Comparison of ENCODE assay signal across 8 cellular contexts in the genomic region with DNA sequence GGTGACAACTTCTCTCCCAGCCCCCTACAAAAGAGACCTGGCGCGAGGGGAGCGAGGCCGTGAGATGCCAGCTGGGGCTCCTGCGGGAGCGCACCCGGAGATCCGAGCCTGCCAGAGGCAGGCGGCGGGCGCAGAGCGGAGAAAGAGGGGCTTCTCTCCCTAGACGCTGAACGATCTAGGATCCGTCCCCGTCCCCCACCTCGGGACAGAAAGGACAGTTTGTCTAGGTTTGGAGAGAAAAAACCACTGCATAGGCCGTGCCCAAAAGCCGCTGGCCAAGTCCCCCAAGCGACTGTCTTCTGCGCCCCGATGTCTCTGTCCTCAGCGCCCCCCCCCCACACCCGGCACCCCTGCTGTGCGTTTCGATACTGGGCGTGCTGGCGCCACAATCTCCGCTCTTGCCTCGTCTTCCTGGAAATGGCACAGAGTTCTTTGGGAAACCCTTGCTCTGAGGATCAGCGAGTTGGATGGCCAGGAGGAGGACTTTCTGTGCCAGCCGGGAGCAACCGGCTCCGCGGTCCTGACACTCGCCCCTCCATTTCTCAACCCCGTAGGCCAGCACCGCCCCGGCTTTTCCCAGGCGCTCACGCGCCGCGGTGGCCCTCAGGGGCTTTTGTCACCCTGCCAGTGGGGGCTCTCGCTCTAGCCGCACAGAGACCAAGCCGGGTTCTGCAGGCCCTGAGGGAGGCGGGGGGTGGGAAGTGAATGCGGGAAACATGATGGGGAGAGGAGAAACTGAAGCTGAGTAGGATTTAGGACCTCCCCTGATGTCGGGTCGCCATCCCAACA. TPM values are rescaled to one million over a fixed set of nuclear protein-coding genes. Genes with fewer than 3 reads are reported as not detected.
DNase-seq lines count a peak whose midpoint lies in the region; ATAC-seq lines count a peak whose summit lies in the region.

No MANE protein-coding gene starts in this region.

- DNase-seq in activated CD8-positive, alpha-beta memory T cell treated with anti-CD3 and anti-CD28 coated beads, Interleukin-2, amount 50 U/mL, for 48 hours, result peak; percentile 55
- DNase-seq in activated CD8-positive, alpha-beta memory T cell treated with anti-CD3 and anti-CD28 coated beads, Interleukin-2, amount 50 U/mL, for 4 hours, result no peak
- no peak for DNase-seq in activated naive CD8-positive, alpha-beta T cell treated with anti-CD3 and anti-CD28 coated beads, Interleukin-2, amount 50 U/mL, for 24 hours
- DNase-seq in islet precursor cell, result peak; percentile 64
- DNase-seq in midbrain (lab: John Stamatoyannopoulos, UW), result no peak
- DNase-seq in NCI-H2081 (lab: John Stamatoyannopoulos, UW), result no peak

- H3K4me3 Mint-ChIP-seq in activated naive CD8-positive, alpha-beta T cell treated with anti-CD3 and anti-CD28 coated beads, Interleukin-2, amount 50 U/mL, for 24 hours, result peak overlapping the region; percentile 67

- peaks cover 39% of the 10 kb centered on the region for H3K4me1 Mint-ChIP-seq in activated naive CD8-positive, alpha-beta T cell treated with anti-CD3 and anti-CD28 coated beads, Interleukin-2, amount 50 U/mL, for 24 hours

- H3K4me1 ChIP-seq in thymus (ENCODE audit: control insufficient read depth, insufficient read depth, low read length), result peaks cover 5% of the 10 kb centered on the region

- no peak overlapping the region for H3K27ac ChIP-seq in thymus (ENCODE audit: low read depth)

- H3K4me3 ChIP-seq in thymus (ENCODE audit: low read length), result peak overlapping the region; percentile 26

- peaks cover 52% of the 10 kb centered on the region for H3K27me3 Mint-ChIP-seq in activated naive CD8-positive, alpha-beta T cell treated with anti-CD3 and anti-CD28 coated beads, Interleukin-2, amount 50 U/mL, for 24 hours

- WGBS in thymus, result 2% methylated on average over 51 of the region's 51 CpGs

- H3K36me3 ChIP-seq in thymus (ENCODE audit: control insufficient read depth, insufficient read depth), result no peaks in the 10 kb centered on the region

- no peak for ATAC-seq in activated naive CD8-positive, alpha-beta T cell treated with anti-CD3 and anti-CD28 coated beads, Interleukin-2, amount 50 U/mL, for 24 hours
- no peak for ATAC-seq in GM19324 (IDR thresholded peaks at IDR 0.05; ENCODE audit: low FRiP score, unreplicated experiment)

- no peaks in the 10 kb centered on the region for H3K9me3 ChIP-seq in thymus (ENCODE audit: control insufficient read depth)

- no peaks in the 10 kb centered on the region for H3K9me3 Mint-ChIP-seq in activated naive CD8-positive, alpha-beta T cell treated with anti-CD3 and anti-CD28 coated beads, Interleukin-2, amount 50 U/mL, for 24 hours

- H3K36me3 Mint-ChIP-seq in activated naive CD8-positive, alpha-beta T cell treated with anti-CD3 and anti-CD28 coated beads, Interleukin-2, amount 50 U/mL, for 24 hours (ENCODE audit: low read depth), result no peaks in the 10 kb centered on the region

- peaks cover 59% of the 10 kb centered on the region for H3K27me3 ChIP-seq in thymus (ENCODE audit: control insufficient read depth, insufficient read depth)

- no peak overlapping the region for H3K27ac Mint-ChIP-seq in activated naive CD8-positive, alpha-beta T cell treated with anti-CD3 and anti-CD28 coated beads, Interleukin-2, amount 50 U/mL, for 24 hours

RNA-seq across cellular contexts. Expression of gene SSTR2, which starts 1.0 kb away (rescaled TPM):
- polyA plus RNA-seq in thymus, result 0.71 TPM

RNA-seq across cellular contexts. Expression of gene COG1, which starts 27.0 kb away (rescaled TPM):
- polyA plus RNA-seq in thymus, result 15.7 TPM

Comparison
In these comparisons a context has a peak if more than half of its experiments do, and no peak if none do; other contexts are left out.
1. DNase-seq: peak in activated CD8-positive, alpha-beta memory T cell treated with anti-CD3 and anti-CD28 coated beads, Interleukin-2, amount 50 U/mL, for 48 hours (single experiment) and islet precursor cell (single experiment); none in activated CD8-positive, alpha-beta memory T cell treated with anti-CD3 and anti-CD28 coated beads, Interleukin-2, amount 50 U/mL, for 4 hours (single experiment), activated naive CD8-positive, alpha-beta T cell treated with anti-CD3 and anti-CD28 coated beads, Interleukin-2, amount 50 U/mL, for 24 hours (single experiment), midbrain (single experiment) and NCI-H2081 (0 of 2).